ENCODE assay signal across 24 cellular contexts in genomic region chr4:78247541-78248285, GRCh38.
"Had no signal": no experiment of that assay in that cellular context is flagged by ENCODE, and none has a peak within 500 bp of the region (broad histone marks: within the 10 kb centered on the region; RNA-seq: fewer than 3 reads in every experiment).

No MANE protein-coding gene starts in this region.

- H3K27me3 Mint-ChIP-seq: activated naive CD4-positive, alpha-beta T cell treated with anti-CD3 and anti-CD28 coated beads, Interleukin-2, amount 10 ng/mL, durations not matched to agents 7 days and 5 days; activated T-cell treated with anti-CD3 and anti-CD28 coated beads, Interleukin-2, amount 50 U/mL, for 24 hours; brain had no signal

- H3K9me3 ChIP-seq: sigmoid colon had no signal

- ATAC-seq: activated CD4-positive, CD25-positive, alpha-beta regulatory T cell treated with anti-CD3 and anti-CD28 coated beads, Interleukin-2, amount 50 U/mL, for 24 hours; activated CD8-positive, alpha-beta T cell treated with anti-CD3 and anti-CD28 coated beads, Interleukin-2, amount 10 ng/mL, durations not matched to agents 7 days and 5 days; activated naive CD8-positive, alpha-beta T cell treated with anti-CD3 and anti-CD28 coated beads, Interleukin-2, amount 50 U/mL, for 24 hours; mucosa of descending colon had no signal

- H3K4me3 ChIP-seq: dorsolateral prefrontal cortex, left ventricle myocardium inferior, mucosa of descending colon, sigmoid colon, spleen, tibial nerve, vagina had no signal

- DNase-seq: activated CD4-positive, alpha-beta T cell treated with anti-CD3 and anti-CD28 coated beads, Interleukin-2, amount 10 ng/mL, durations not matched to agents 7 days and 5 days; activated CD8-positive, alpha-beta T cell treated with anti-CD3 and anti-CD28 coated beads, Interleukin-2, amount 10 ng/mL, durations not matched to agents 7 days and 5 days; activated naive CD4-positive, alpha-beta T cell treated with anti-CD3 and anti-CD28 coated beads, Interleukin-2, amount 10 ng/mL, durations not matched to agents 7 days and 5 days; activated naive CD8-positive, alpha-beta T cell treated with anti-CD3 and anti-CD28 coated beads, Interleukin-2, amount 50 U/mL, for 24 hours; activated T-cell treated with anti-CD3 and anti-CD28 coated beads, Interleukin-2, amount 50 U/mL, for 24 hours; anterior cingulate cortex; central memory CD4-positive, alpha-beta T cell; dorsolateral prefrontal cortex; erythroblast; head of caudate nucleus; kidney; left ventricle myocardium inferior; mucosa of descending colon; naive B cell; sigmoid colon; spleen; stimulated activated CD8-positive, alpha-beta memory T cell treated with anti-CD3 and anti-CD28 coated beads, Interleukin-4, amount 100 ng/mL, for 48 hours; stimulated activated naive CD4-positive, alpha-beta T cell treated with Interleukin-2 at 50 U/mL for 16 hours; substantia nigra had no signal

- H3K36me3 Mint-ChIP-seq: activated naive CD4-positive, alpha-beta T cell treated with anti-CD3 and anti-CD28 coated beads, Interleukin-2, amount 10 ng/mL, durations not matched to agents 7 days and 5 days had no signal

- H3K27ac ChIP-seq: dorsolateral prefrontal cortex, left ventricle myocardium inferior, sigmoid colon, spleen, tibial nerve, vagina had no signal

- H3K4me1 ChIP-seq: left ventricle myocardium inferior, sigmoid colon, spleen, tibial nerve had no signal

- H3K4me3 Mint-ChIP-seq: activated CD4-positive, alpha-beta T cell treated with anti-CD3 and anti-CD28 coated beads, Interleukin-2, amount 10 ng/mL, durations not matched to agents 7 days and 5 days; activated CD8-positive, alpha-beta T cell treated with anti-CD3 and anti-CD28 coated beads, Interleukin-2, amount 10 ng/mL, durations not matched to agents 7 days and 5 days; activated naive CD4-positive, alpha-beta T cell treated with anti-CD3 and anti-CD28 coated beads, Interleukin-2, amount 10 ng/mL, durations not matched to agents 7 days and 5 days; activated naive CD8-positive, alpha-beta T cell treated with anti-CD3 and anti-CD28 coated beads, Interleukin-2, amount 50 U/mL, for 24 hours; activated T-cell treated with anti-CD3 and anti-CD28 coated beads, Interleukin-2, amount 50 U/mL, for 24 hours; brain; naive B cell had no signal

- H3K4me1 Mint-ChIP-seq: activated CD4-positive, alpha-beta T cell treated with anti-CD3 and anti-CD28 coated beads, Interleukin-2, amount 10 ng/mL, durations not matched to agents 7 days and 5 days; activated naive CD4-positive, alpha-beta T cell treated with anti-CD3 and anti-CD28 coated beads, Interleukin-2, amount 10 ng/mL, durations not matched to agents 7 days and 5 days; activated naive CD8-positive, alpha-beta T cell treated with anti-CD3 and anti-CD28 coated beads, Interleukin-2, amount 50 U/mL, for 24 hours; brain had no signal

- H3K27ac Mint-ChIP-seq: activated CD4-positive, alpha-beta T cell treated with anti-CD3 and anti-CD28 coated beads, Interleukin-2, amount 10 ng/mL, durations not matched to agents 7 days and 5 days; activated CD8-positive, alpha-beta T cell treated with anti-CD3 and anti-CD28 coated beads, Interleukin-2, amount 10 ng/mL, durations not matched to agents 7 days and 5 days; activated naive CD4-positive, alpha-beta T cell treated with anti-CD3 and anti-CD28 coated beads, Interleukin-2, amount 10 ng/mL, durations not matched to agents 7 days and 5 days; activated naive CD8-positive, alpha-beta T cell treated with anti-CD3 and anti-CD28 coated beads, Interleukin-2, amount 50 U/mL, for 24 hours; activated T-cell treated with anti-CD3 and anti-CD28 coated beads, Interleukin-2, amount 50 U/mL, for 24 hours; activated T-helper 2 cell treated with anti-CD3 and anti-CD28 coated beads, Interferon-gamma antibody, Interleukin-2, Interleukin-4, amounts not matched to agents 10 μg/mL and 5 μg/mL and 100 μg/mL, durations not matched to agents 14 hours and 24 hours and 36 hours; naive B cell had no signal

- H3K36me3 ChIP-seq: sigmoid colon, spleen, vagina had no signal

- H3K27me3 ChIP-seq: dorsolateral prefrontal cortex, sigmoid colon, spleen, tibial nerve, vagina had no signal

- H3K9me3 Mint-ChIP-seq: activated CD4-positive, alpha-beta T cell treated with anti-CD3 and anti-CD28 coated beads, Interleukin-2, amount 10 ng/mL, durations not matched to agents 7 days and 5 days; activated naive CD4-positive, alpha-beta T cell treated with anti-CD3 and anti-CD28 coated beads, Interleukin-2, amount 10 ng/mL, durations not matched to agents 7 days and 5 days had no signal
